In the genomic region with DNA sequence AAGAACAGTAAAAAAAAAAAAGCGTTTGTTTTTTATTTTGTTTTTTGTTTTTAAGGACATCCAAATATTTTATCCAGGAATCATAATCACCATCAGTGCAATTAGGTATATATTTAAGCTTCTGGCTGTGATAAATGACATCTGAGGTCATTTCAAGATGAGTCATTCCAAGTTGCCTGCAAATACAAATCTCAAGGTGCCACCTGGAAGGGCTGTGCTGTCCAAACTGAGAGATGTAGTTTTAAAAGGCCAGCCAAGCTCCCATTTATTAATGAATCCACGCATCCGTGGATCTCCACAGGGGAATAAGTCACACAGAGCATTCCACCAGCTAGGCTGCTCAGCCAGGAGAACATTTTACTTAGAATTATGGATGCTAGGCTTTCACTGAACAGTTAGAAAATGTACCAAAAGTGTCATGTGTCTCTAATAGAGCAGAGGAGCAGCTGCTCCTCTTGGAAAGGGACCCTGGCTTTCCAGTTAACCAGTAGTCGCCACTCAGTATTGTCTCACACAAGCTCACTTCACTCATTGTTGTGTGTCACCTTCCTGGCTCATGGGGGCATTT, we compare ENCODE assay signal across 16 cellular contexts.
A peak's percentile ranks its signal among the peaks of the same experiment; 100 is the strongest.
DNase-seq lines count a peak whose midpoint lies in the region; TF ChIP-seq lines count a peak whose summit lies in the region.
"Had no signal": no experiment of that assay in that cellular context is flagged by ENCODE, and none has a peak within 500 bp of the region (broad histone marks: within the 10 kb centered on the region; RNA-seq: fewer than 3 reads in every experiment).

No MANE protein-coding gene starts in this region.

- H3K9me3 ChIP-seq in uterus = no peaks in the 10 kb centered on the region

- no peak for TF ChIP-seq POLR2A in uterus (IDR thresholded peaks at IDR 0.05)

- no peaks in the 10 kb centered on the region for H3K4me1 ChIP-seq in uterus

- no peak overlapping the region for H3K27ac ChIP-seq in uterus

- no peak for TF ChIP-seq CTCF in uterus (IDR thresholded peaks at IDR 0.05)

- intact Hi-C loops in uterus (cut with DNase I; ENCODE audit: low total_unique reads) = no loop called here

- H3K27me3 ChIP-seq in uterus = no peaks in the 10 kb centered on the region

- peak; percentile 35 for DNase-seq in Daoy (ENCODE audit: low read depth)
- peak; percentile 29 for DNase-seq in M059J (ENCODE audit: low read depth)
- peak; percentile 77 for DNase-seq in cerebellar cortex (ENCODE audit: low spot score)
- DNase-seq in myocyte (ENCODE audit: low read depth) = peak; percentile 23
- DNase-seq in uterus = no peak
- DNase-seq in AG20443 (ENCODE audit: low spot score) = no peak
- no peak for DNase-seq in hypothalamus (lab: John Stamatoyannopoulos, UW)
- DNase-seq: Calu3; CD4-positive, alpha-beta T cell; NCI-H1048; NCI-H1436 treated with DMSO at 0.1 percent for 48 hours; NCI-H2029 treated with DMSO at 0.1 percent for 48 hours; NCI-H2171 treated with DMSO at 0.1 percent for 48 hours; NCI-H446 treated with DMSO at 0.1 percent for 48 hours; PC-3 had no signal

- no peaks in the 10 kb centered on the region for H3K36me3 ChIP-seq in uterus

- no peak overlapping the region for H3K4me3 ChIP-seq in uterus
- H3K4me3 ChIP-seq: GM23338 had no signal

Comparison
In these comparisons a context has a peak if more than half of its experiments do, and no peak if none do; other contexts are left out.
1. DNase-seq: peak in Daoy (single experiment), M059J (single experiment), cerebellar cortex (single experiment) and myocyte (single experiment); none in uterus (0 of 2), AG20443 (single experiment) and hypothalamus (0 of 51).